In the genomic region with DNA sequence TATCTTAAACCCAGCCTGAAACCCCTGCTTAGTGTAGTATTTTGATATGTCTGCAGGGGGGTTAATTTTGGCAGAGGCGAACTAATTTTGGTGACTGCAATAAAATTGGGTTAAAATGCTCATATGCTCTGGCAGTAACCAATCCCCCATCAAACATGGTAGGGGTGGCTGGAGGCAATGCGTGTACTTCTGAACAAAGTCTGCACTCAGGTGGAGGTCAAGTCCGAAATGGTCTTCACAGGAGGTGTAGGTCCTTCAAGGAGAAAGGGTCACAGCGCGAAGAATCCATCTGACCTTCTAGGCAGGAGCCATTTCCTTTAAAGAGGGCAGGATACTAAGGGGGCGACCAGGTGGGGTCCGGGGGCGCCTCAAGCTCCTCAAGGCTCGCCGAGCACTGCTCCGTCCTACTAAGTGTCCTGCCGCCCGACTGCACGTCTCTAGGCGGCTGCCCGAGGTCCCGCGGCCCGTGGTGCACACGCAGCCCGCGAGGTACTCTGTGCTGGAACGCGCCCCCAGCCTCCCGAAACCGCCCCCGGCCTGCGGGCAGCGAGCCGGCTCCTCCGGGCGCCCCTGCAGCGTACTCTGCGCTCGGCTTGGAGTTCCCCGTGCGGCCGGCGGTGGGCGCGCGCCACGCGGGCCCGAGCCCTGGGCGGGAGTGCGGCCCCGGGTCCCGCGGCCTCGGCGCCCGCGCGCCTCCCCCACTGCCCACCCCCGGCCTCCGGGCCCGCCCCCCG, we compare ENCODE assay signal across 8 cellular contexts. TPM values are rescaled to one million over a fixed set of nuclear protein-coding genes. Genes with fewer than 3 reads are reported as not detected.
DNase-seq lines count a peak whose midpoint lies in the region; ATAC-seq lines count a peak whose summit lies in the region.

No MANE protein-coding gene starts in this region.

- no peak for DNase-seq in Right ventricle myocardium inferior (ENCODE audit: missing footprints)
- DNase-seq in cardiac septum (ENCODE audit: low spot score) = no peak
- DNase-seq in NCI-H526 treated with DMSO at 0.1 percent for 48 hours (lab: John Stamatoyannopoulos, UW) = peak; percentile 14
- peak; percentile 36 for DNase-seq in activated T-helper 2 cell treated with anti-CD3 and anti-CD28 coated beads, Interferon-gamma antibody, Interleukin-2, Interleukin-4, amounts not matched to agents 10 μg/mL and 5 μg/mL and 100 μg/mL, durations not matched to agents 14 hours and 24 hours and 36 hours (ENCODE audit: low spot score)
- DNase-seq in left cardiac atrium = peak; percentile 65
- DNase-seq in putamen (ENCODE audit: low spot score) = peak; percentile 58
- no peak for DNase-seq in cortex of kidney (lab: John Stamatoyannopoulos, UW)

- no peaks in the 10 kb centered on the region for H3K36me3 Mint-ChIP-seq in activated T-helper 2 cell treated with anti-CD3 and anti-CD28 coated beads, Interferon-gamma antibody, Interleukin-2, Interleukin-4, amounts not matched to agents 10 μg/mL and 5 μg/mL and 100 μg/mL, durations not matched to agents 14 hours and 24 hours and 36 hours (ENCODE audit: low read depth)

- peak; percentile 63 for ATAC-seq in Right ventricle myocardium inferior
- peak; percentile 66 to 77 for ATAC-seq in left cardiac atrium
- no peak for ATAC-seq in HG02870 (IDR thresholded peaks at IDR 0.05; ENCODE audit: unreplicated experiment)

- peaks cover 26% of the 10 kb centered on the region for H3K4me1 Mint-ChIP-seq in activated T-helper 2 cell treated with anti-CD3 and anti-CD28 coated beads, Interferon-gamma antibody, Interleukin-2, Interleukin-4, amounts not matched to agents 10 μg/mL and 5 μg/mL and 100 μg/mL, durations not matched to agents 14 hours and 24 hours and 36 hours (ENCODE audit: low read depth)

- H3K9me3 Mint-ChIP-seq in activated T-helper 2 cell treated with anti-CD3 and anti-CD28 coated beads, Interferon-gamma antibody, Interleukin-2, Interleukin-4, amounts not matched to agents 10 μg/mL and 5 μg/mL and 100 μg/mL, durations not matched to agents 14 hours and 24 hours and 36 hours = no peaks in the 10 kb centered on the region

- H3K27me3 Mint-ChIP-seq in activated T-helper 2 cell treated with anti-CD3 and anti-CD28 coated beads, Interferon-gamma antibody, Interleukin-2, Interleukin-4, amounts not matched to agents 10 μg/mL and 5 μg/mL and 100 μg/mL, durations not matched to agents 14 hours and 24 hours and 36 hours (ENCODE audit: low read depth) = peaks cover 36% of the 10 kb centered on the region

- peak overlapping the region; percentile 85 for H3K4me3 Mint-ChIP-seq in activated T-helper 2 cell treated with anti-CD3 and anti-CD28 coated beads, Interferon-gamma antibody, Interleukin-2, Interleukin-4, amounts not matched to agents 10 μg/mL and 5 μg/mL and 100 μg/mL, durations not matched to agents 14 hours and 24 hours and 36 hours (ENCODE audit: low read depth)

- H3K27ac Mint-ChIP-seq in activated T-helper 2 cell treated with anti-CD3 and anti-CD28 coated beads, Interferon-gamma antibody, Interleukin-2, Interleukin-4, amounts not matched to agents 10 μg/mL and 5 μg/mL and 100 μg/mL, durations not matched to agents 14 hours and 24 hours and 36 hours = peak overlapping the region; percentile 83

- intact Hi-C loops in Right ventricle myocardium inferior (cut with DNase I) (loop anchor here (1.0 to 5.0 kb wide), 4 partner anchors 313 to 510 kb away; a partner anchor contains a TSS), cardiac septum (cut with DNase I) (loop anchor here (2.0 to 5.0 kb wide), 5 partner anchors 100 to 510 kb away; a partner anchor contains a TSS), left cardiac atrium (cut with DNase I) (loop anchor here (2.0 to 5.0 kb wide), 5 partner anchors 65 to 415 kb away; no protein-coding TSS in a partner anchor)
- intact Hi-C loops in activated T-helper 2 cell treated with anti-CD3 and anti-CD28 coated beads, Interferon-gamma antibody, Interleukin-2, Interleukin-4, amounts not matched to agents 10 μg/mL and 5 μg/mL and 100 μg/mL, durations not matched to agents 14 hours and 24 hours and 36 hours (cut with micrococcal nuclease) = loop anchor here (1.0 to 10.0 kb wide), 13 partner anchors 38 to 508 kb away; a partner anchor contains a TSS

RNA-seq across cellular contexts. Expression of a gene that starts 1.7 kb away (rescaled TPM):
- 29.6 TPM for total RNA-seq in Right ventricle myocardium inferior
- 23.3 TPM for total RNA-seq in cardiac septum
- 30.5 and 32.7 TPM in 2 replicates for total RNA-seq in activated T-helper 2 cell treated with anti-CD3 and anti-CD28 coated beads, Interferon-gamma antibody, Interleukin-2, Interleukin-4, amounts not matched to agents 10 μg/mL and 5 μg/mL and 100 μg/mL, durations not matched to agents 14 hours and 24 hours and 36 hours
- total RNA-seq in left cardiac atrium = 10 to 100 TPM; 28.9 to 80.2 TPM

Comparison
In these comparisons a context has a peak if more than half of its experiments do, and no peak if none do; other contexts are left out.
1. DNase-seq: peak in NCI-H526 treated with DMSO at 0.1 percent for 48 hours (single experiment), activated T-helper 2 cell treated with anti-CD3 and anti-CD28 coated beads, Interferon-gamma antibody, Interleukin-2, Interleukin-4, amounts not matched to agents 10 μg/mL and 5 μg/mL and 100 μg/mL, durations not matched to agents 14 hours and 24 hours and 36 hours (single experiment), left cardiac atrium (single experiment) and putamen (single experiment); none in Right ventricle myocardium inferior (single experiment), cardiac septum (single experiment) and cortex of kidney (single experiment).